ENCODE assay signal across 10 cellular contexts in genomic region chr6:155188707-155189496, GRCh38.
DNase-seq lines count a peak whose midpoint lies in the region; ATAC-seq and TF ChIP-seq lines count a peak whose summit lies in the region.
"Had no signal": no experiment of that assay in that cellular context is flagged by ENCODE, and none has a peak within 500 bp of the region (broad histone marks: within the 10 kb centered on the region; RNA-seq: fewer than 3 reads in every experiment).

No MANE protein-coding gene starts in this region.

- H3K4me2 ChIP-seq in hepatocyte: peak overlapping the region; percentile 60

- H3K36me3 ChIP-seq in hepatocyte (replicated peaks; ENCODE audit: insufficient read depth, low read depth) (no peaks in the 10 kb centered on the region), tibial nerve (no peaks in the 10 kb centered on the region)

- TF ChIP-seq CTCF in WI38 (IDR thresholded peaks at IDR 0.05; ENCODE audit: low read depth, low read length): no peak
- no peak for TF ChIP-seq CTCF in hepatocyte (IDR thresholded peaks at IDR 0.05; ENCODE audit: poor library complexity)
- TF ChIP-seq CTCF in tibial nerve (IDR thresholded peaks at IDR 0.05): no peak

- no peak for TF ChIP-seq POLR2A in tibial nerve (IDR thresholded peaks at IDR 0.05)

- CTCF ChIA-PET in activated naive CD4-positive, alpha-beta T cell treated with anti-CD3 and anti-CD28 coated beads, Interleukin-2, amount 10 ng/mL, durations not matched to agents 7 days and 5 days (lab: Charles Lee): interaction anchor here (0.6 to 0.7 kb wide), 2 partner anchors 75 to 87 kb away, joined by 3 read pairs; no protein-coding TSS in a partner anchor

- 53% methylated on average over 9 of the region's 9 CpGs for whole genome bisulfite sequencing in hepatocyte (ENCODE audit: low lambda C conversion rate, missing lambda C conversion rate)
- 20 to 21% methylated on average over 9 of the region's 9 CpGs for WGBS in tibial nerve, 2 donors

- no peaks in the 10 kb centered on the region for H3K9me2 ChIP-seq in hepatocyte (replicated peaks; ENCODE audit: insufficient read depth)

- no peaks in the 10 kb centered on the region for H3K27me3 Mint-ChIP-seq in activated naive CD4-positive, alpha-beta T cell treated with anti-CD3 and anti-CD28 coated beads, Interleukin-2, amount 50 U/mL, for 24 hours
- no peaks in the 10 kb centered on the region for H3K27me3 Mint-ChIP-seq in activated naive CD4-positive, alpha-beta T cell treated with anti-CD3 and anti-CD28 coated beads, Interleukin-2, amount 10 ng/mL, durations not matched to agents 7 days and 5 days

- no peaks in the 10 kb centered on the region for H3K27me3 ChIP-seq in hepatocyte
- no peaks in the 10 kb centered on the region for H3K27me3 ChIP-seq in tibial nerve

- peak overlapping the region; percentile 36 for H3K4me3 Mint-ChIP-seq in activated naive CD4-positive, alpha-beta T cell treated with anti-CD3 and anti-CD28 coated beads, Interleukin-2, amount 50 U/mL, for 24 hours
- no peak overlapping the region for H3K4me3 Mint-ChIP-seq in activated naive CD4-positive, alpha-beta T cell treated with anti-CD3 and anti-CD28 coated beads, Interleukin-2, amount 10 ng/mL, durations not matched to agents 7 days and 5 days

- peak overlapping the region; percentile 1; the same call in 1 of the 2 replicates for H3K4me3 ChIP-seq in WI38 (ENCODE audit: low read depth, low read length)
- H3K4me3 ChIP-seq in hepatocyte: no peak overlapping the region
- H3K4me3 ChIP-seq in tibial nerve: peak overlapping the region in 2 of 4 donors; percentile 8 to 30

- peaks cover 44% of the 10 kb centered on the region for H3K4me1 Mint-ChIP-seq in activated naive CD4-positive, alpha-beta T cell treated with anti-CD3 and anti-CD28 coated beads, Interleukin-2, amount 50 U/mL, for 24 hours
- H3K4me1 Mint-ChIP-seq in activated naive CD4-positive, alpha-beta T cell treated with anti-CD3 and anti-CD28 coated beads, Interleukin-2, amount 10 ng/mL, durations not matched to agents 7 days and 5 days: peaks cover 35% of the 10 kb centered on the region

- H3K27ac ChIP-seq in hepatocyte (peak overlapping the region; percentile 64), tibial nerve (peak overlapping the region; percentile 10 to 79 (median 53))

- no peaks in the 10 kb centered on the region for H3K79me2 ChIP-seq in hepatocyte

- H4K20me1 ChIP-seq in hepatocyte (ENCODE audit: insufficient read depth, poor library complexity, severe bottlenecking): no peaks in the 10 kb centered on the region

- H3K36me3 Mint-ChIP-seq in activated naive CD4-positive, alpha-beta T cell treated with anti-CD3 and anti-CD28 coated beads, Interleukin-2, amount 50 U/mL, for 24 hours: peaks cover 1% of the 10 kb centered on the region
- no peaks in the 10 kb centered on the region for H3K36me3 Mint-ChIP-seq in activated naive CD4-positive, alpha-beta T cell treated with anti-CD3 and anti-CD28 coated beads, Interleukin-2, amount 10 ng/mL, durations not matched to agents 7 days and 5 days

- peak overlapping the region; percentile 32 for H3K27ac Mint-ChIP-seq in activated naive CD4-positive, alpha-beta T cell treated with anti-CD3 and anti-CD28 coated beads, Interleukin-2, amount 50 U/mL, for 24 hours
- no peak overlapping the region for H3K27ac Mint-ChIP-seq in activated naive CD4-positive, alpha-beta T cell treated with anti-CD3 and anti-CD28 coated beads, Interleukin-2, amount 10 ng/mL, durations not matched to agents 7 days and 5 days

- H2AFZ ChIP-seq in hepatocyte: no peak overlapping the region

- H3K9me3 ChIP-seq in hepatocyte (ENCODE audit: low read depth): no peaks in the 10 kb centered on the region
- H3K9me3 ChIP-seq in tibial nerve: no peaks in the 10 kb centered on the region

- H3K9me3 Mint-ChIP-seq in activated naive CD4-positive, alpha-beta T cell treated with anti-CD3 and anti-CD28 coated beads, Interleukin-2, amount 50 U/mL, for 24 hours: no peaks in the 10 kb centered on the region
- H3K9me3 Mint-ChIP-seq in activated naive CD4-positive, alpha-beta T cell treated with anti-CD3 and anti-CD28 coated beads, Interleukin-2, amount 10 ng/mL, durations not matched to agents 7 days and 5 days: no peaks in the 10 kb centered on the region

- no peak for DNase-seq in activated naive CD4-positive, alpha-beta T cell treated with anti-CD3 and anti-CD28 coated beads, Interleukin-2, amount 10 ng/mL, durations not matched to agents 7 days and 5 days
- DNase-seq in hepatocyte (ENCODE audit: low spot score) (peak; percentile 64), tibial nerve (ENCODE audit: low spot score in 2 of 2) (peak in 1 of 2 donors; percentile 21)
- DNase-seq in activated naive CD4-positive, alpha-beta T cell (lab: John Stamatoyannopoulos, UW): no peak
- DNase-seq: DND-41; stimulated activated CD8-positive, alpha-beta memory T cell treated with anti-CD3 and anti-CD28 coated beads, Interleukin-4, amount 100 ng/mL, for 48 hours had no signal

- peak in 1 of 2 donors; percentile 24 for TF ChIP-seq EP300 in tibial nerve (IDR thresholded peaks at IDR 0.05)

- H3K4me1 ChIP-seq in hepatocyte (ENCODE audit: insufficient read depth) (peaks cover 13% of the 10 kb centered on the region), tibial nerve (peaks cover 0 to 47% (median 12%) of the 10 kb centered on the region in 4 donors)

- ATAC-seq in HG03460 (IDR thresholded peaks at IDR 0.05; ENCODE audit: unreplicated experiment): no peak
- ATAC-seq in GM19324 (IDR thresholded peaks at IDR 0.05; ENCODE audit: low FRiP score, unreplicated experiment): no peak
